In the genomic region with DNA sequence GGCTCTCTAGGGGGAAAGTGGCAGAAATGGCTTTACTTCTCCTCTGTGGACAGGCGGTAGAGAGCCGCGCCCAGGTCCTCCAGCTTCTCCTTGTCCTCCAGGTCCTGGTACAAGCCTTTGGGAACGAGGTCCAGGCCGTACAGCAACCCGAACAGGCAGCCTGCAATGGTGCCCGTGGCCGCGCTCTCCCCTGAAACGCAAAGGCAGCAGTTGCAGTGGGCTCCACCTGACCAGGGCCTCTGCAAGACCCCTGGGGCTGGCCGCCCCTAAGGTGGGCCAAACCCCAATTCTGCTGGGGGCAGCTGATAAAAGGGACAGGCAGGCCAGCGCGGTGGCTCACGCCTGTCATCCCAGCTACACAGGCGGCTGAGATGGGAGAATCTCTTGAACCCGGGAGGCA, we compare ENCODE assay signal across 21 cellular contexts. TPM values are rescaled to one million over a fixed set of nuclear protein-coding genes. Genes with fewer than 3 reads are reported as not detected.
"Had no signal": no experiment of that assay in that cellular context is flagged by ENCODE, and none has a peak within 500 bp of the region (broad histone marks: within the 10 kb centered on the region; RNA-seq: fewer than 3 reads in every experiment).

No MANE protein-coding gene starts in this region.

- H3K27me3 ChIP-seq: brain microvascular endothelial cell, right lobe of liver, testis, upper lobe of left lung had no signal

- DNase-seq: activated CD4-positive, alpha-beta T cell treated with anti-CD3 and anti-CD28 coated beads, Interleukin-2, amount 50 U/mL, for 1 hour; activated CD4-positive, CD25-positive, alpha-beta regulatory T cell; activated CD8-positive, alpha-beta memory T cell treated with anti-CD3 and anti-CD28 coated beads, Interleukin-2, amount 50 U/mL, for 4 hours; activated effector memory CD4-positive, alpha-beta T cell treated with Interleukin-2 at 50 U/mL for 16 hours; activated naive CD4-positive, alpha-beta T cell treated with anti-CD3 and anti-CD28 coated beads, Interleukin-2, amount 10 ng/mL, durations not matched to agents 7 days and 5 days; activated naive CD8-positive, alpha-beta T cell treated with anti-CD3 and anti-CD28 coated beads, Interleukin-2, amount 50 U/mL, for 24 hours; activated T-cell treated with anti-CD3 and anti-CD28 coated beads, Interleukin-2, amount 50 U/mL, for 4 hours; anterior cingulate cortex; brain microvascular endothelial cell; hypothalamus; islet precursor cell; lower lobe of right lung; stimulated activated CD4-positive, alpha-beta T cell treated with anti-CD3 and anti-CD28 coated beads, Interleukin-1b, Interleukin-23, amount 100 ng/mL, for 48 hours; T-helper 1 cell; T-helper 9 cell; testis had no signal

- H3K4me3 ChIP-seq: coronary artery, lower lobe of right lung, right lobe of liver, testis, upper lobe of left lung had no signal

- H3K9me3 ChIP-seq: lower lobe of right lung, right lobe of liver, testis, upper lobe of left lung had no signal

- H3K27ac ChIP-seq: brain microvascular endothelial cell, lower lobe of right lung, right lobe of liver, testis, upper lobe of left lung had no signal

- H3K4me1 ChIP-seq: lower lobe of right lung, right lobe of liver, upper lobe of left lung had no signal

- ATAC-seq: activated naive CD8-positive, alpha-beta T cell treated with anti-CD3 and anti-CD28 coated beads, Interleukin-2, amount 50 U/mL, for 24 hours; activated T-cell treated with anti-CD3 and anti-CD28 coated beads, Interleukin-2, amount 50 U/mL, for 4 hours; esophagus mucosa; right lobe of liver had no signal

- H3K36me3 ChIP-seq: brain microvascular endothelial cell, lower lobe of right lung, right lobe of liver, upper lobe of left lung had no signal

RNA-seq across cellular contexts. Expression of a gene that starts 58.9 kb away (rescaled TPM):
- total RNA-seq: glomerular endothelial cell had no signal
